ENCODE assay signal across 26 cellular contexts in genomic region chr5:128877476-128877875, GRCh38.
"Had no signal": no experiment of that assay in that cellular context is flagged by ENCODE, and none has a peak within 500 bp of the region (broad histone marks: within the 10 kb centered on the region; RNA-seq: fewer than 3 reads in every experiment).

No MANE protein-coding gene starts in this region.

- H3K27me3 Mint-ChIP-seq: naive B cell; progenitor cell of endocrine pancreas; stimulated activated memory B cell treated with anti-CD40 and anti-IgM and Interleukin-4, amounts not matched to agents 10 μg/mL and 1 μg/mL and 100 μg/mL, for 72 hours; type B pancreatic cell had no signal

- ATAC-seq: left cardiac atrium; left lobe of liver; lower lobe of right lung; natural killer cell; right lobe of liver; stimulated activated memory B cell treated with anti-CD40 and anti-IgM and Interleukin-4, amounts not matched to agents 10 μg/mL and 1 μg/mL and 100 μg/mL, for 72 hours; stimulated activated naive CD8-positive, alpha-beta T cell treated with anti-CD3 and anti-CD28 coated beads, Interleukin-15, amount 100 ng/mL, for 72 hours had no signal

- H3K4me1 Mint-ChIP-seq: naive B cell; natural killer cell; stimulated activated memory B cell treated with anti-CD40 and anti-IgM and Interleukin-4, amounts not matched to agents 10 μg/mL and 1 μg/mL and 100 μg/mL, for 72 hours; stimulated activated naive CD8-positive, alpha-beta T cell treated with anti-CD3 and anti-CD28 coated beads, Interleukin-15, amount 100 ng/mL, for 72 hours had no signal

- H3K27ac ChIP-seq: lower lobe of right lung, ovary, right atrium auricular region, right lobe of liver, tibial nerve, uterus had no signal

- H3K36me3 Mint-ChIP-seq: naive B cell; natural killer cell; stimulated activated memory B cell treated with anti-CD40 and anti-IgM and Interleukin-4, amounts not matched to agents 10 μg/mL and 1 μg/mL and 100 μg/mL, for 72 hours; type B pancreatic cell had no signal

- H3K4me3 ChIP-seq: lower lobe of right lung, ovary, right atrium auricular region, right lobe of liver, smooth muscle cell, tibial nerve, uterus had no signal

- H3K4me3 Mint-ChIP-seq: natural killer cell; nephron progenitor cell; stimulated activated memory B cell treated with anti-CD40 and anti-IgM and Interleukin-4, amounts not matched to agents 10 μg/mL and 1 μg/mL and 100 μg/mL, for 72 hours; stimulated activated naive CD8-positive, alpha-beta T cell treated with anti-CD3 and anti-CD28 coated beads, Interleukin-15, amount 100 ng/mL, for 72 hours; type B pancreatic cell had no signal

- DNase-seq: hippocampal formation; kidney glomerular epithelial cell; left cardiac atrium; lower lobe of right lung; mammary epithelial cell; mesenchymal stem cell; naive B cell; natural killer cell; nephron progenitor cell; ovary; right lobe of liver; stimulated activated CD4-positive, alpha-beta T cell treated with anti-CD3 and anti-CD28 coated beads, Interleukin-1b, Interleukin-23, amount 100 ng/mL, for 48 hours; stimulated activated CD4-positive, alpha-beta T cell treated with anti-CD3 and anti-CD28 coated beads, Interleukin-2, amount 100 ng/mL, for 48 hours; stimulated activated CD4-positive, alpha-beta T cell treated with anti-CD3 and anti-CD28 coated beads, Interleukin-4, amount 100 ng/mL, for 4 hours; stimulated activated CD8-positive, alpha-beta memory T cell treated with anti-CD3 and anti-CD28 coated beads, Interleukin-4, amount 100 ng/mL, for 48 hours; stimulated activated naive CD4-positive, alpha-beta T cell treated with Interleukin-2 at 50 U/mL for 16 hours; stimulated activated naive CD8-positive, alpha-beta T cell treated with anti-CD3 and anti-CD28 coated beads, Interleukin-15, amount 100 ng/mL, for 72 hours; substantia nigra; uterus had no signal

- H3K4me2 ChIP-seq: smooth muscle cell had no signal

- H3K36me3 ChIP-seq: lower lobe of right lung, ovary, right atrium auricular region, right lobe of liver, tibial nerve, uterus had no signal

- H3K27me3 ChIP-seq: ovary, right atrium auricular region, tibial nerve, uterus had no signal

- H3K9me3 ChIP-seq: lower lobe of right lung, ovary, right atrium auricular region, right lobe of liver, tibial nerve, uterus had no signal

- H3K27ac Mint-ChIP-seq: naive B cell; natural killer cell; nephron progenitor cell; progenitor cell of endocrine pancreas; stimulated activated memory B cell treated with anti-CD40 and anti-IgM and Interleukin-4, amounts not matched to agents 10 μg/mL and 1 μg/mL and 100 μg/mL, for 72 hours; stimulated activated naive CD8-positive, alpha-beta T cell treated with anti-CD3 and anti-CD28 coated beads, Interleukin-15, amount 100 ng/mL, for 72 hours; type B pancreatic cell had no signal

- H3K9me3 Mint-ChIP-seq: nephron progenitor cell; stimulated activated memory B cell treated with anti-CD40 and anti-IgM and Interleukin-4, amounts not matched to agents 10 μg/mL and 1 μg/mL and 100 μg/mL, for 72 hours; type B pancreatic cell had no signal

- H3K4me1 ChIP-seq: lower lobe of right lung, right atrium auricular region, right lobe of liver, tibial nerve, uterus had no signal
